In genomic region chr3:32870373-32871091, GRCh38 we compare ENCODE assay signal across 2 cellular contexts.
TF ChIP-seq lines count a peak whose summit lies in the region.

No MANE protein-coding gene starts in this region.

TF ChIP-seq in HepG2, 621 proteins besides CTCF, POLR2A, EP300 and RAD21:
- TF ChIP-seq U2AF1 (optimal IDR thresholded peaks at IDR 0.05; ENCODE audit: low read depth, low read length) = no peak
- peak; percentile 92 for TF ChIP-seq RBM22 (optimal IDR thresholded peaks at IDR 0.05; ENCODE audit: low read length)
- TF ChIP-seq ZNF280B (CRISPR knock-in tag; IDR thresholded peaks at IDR 0.05; ENCODE audit: borderline replicate concordance) = no peak

TF ChIP-seq in GM12878, 131 proteins besides CTCF, POLR2A, EP300 and RAD21:
- TF ChIP-seq IKZF2 (IDR thresholded peaks at IDR 0.05) = no peak
- no peak for TF ChIP-seq JUNB (IDR thresholded peaks at IDR 0.05)
- TF ChIP-seq IRF5 (IDR thresholded peaks at IDR 0.05; ENCODE audit: borderline replicate concordance) = no peak
- TF ChIP-seq IRF4 (IDR thresholded peaks at IDR 0.05; ENCODE audit: low read depth, low read length) = no peak
- TF ChIP-seq ATF2 (IDR thresholded peaks at IDR 0.05; ENCODE audit: low read length) = no peak
- TF ChIP-seq ZBED1 (IDR thresholded peaks at IDR 0.05; ENCODE audit: borderline replicate concordance) = no peak
- no peak for TF ChIP-seq ZNF217 (IDR thresholded peaks at IDR 0.05)
TF ChIP-seq in GM12878: peak in this region for 0.
